In genomic region chr19:20082232-20082833, GRCh38 we compare ENCODE assay signal across 2 cellular contexts. TPM values are rescaled to one million over a fixed set of nuclear protein-coding genes. Genes with fewer than 3 reads are reported as not detected.
"Had no signal": no experiment of that assay in that cellular context is flagged by ENCODE, and none has a peak within 500 bp of the region (broad histone marks: within the 10 kb centered on the region; RNA-seq: fewer than 3 reads in every experiment).

No MANE protein-coding gene starts in this region.

RNA-seq across cellular contexts. Expression of gene ZNF90, which starts 4.5 kb away (rescaled TPM):
- total RNA-seq: ascending aorta had no signal

RNA-seq across cellular contexts. Expression of gene ZNF682, which starts 43.0 kb away (rescaled TPM):
- polyA plus RNA-seq: mammary epithelial cell had no signal
